ENCODE assay signal across 8 cellular contexts in the genomic region with DNA sequence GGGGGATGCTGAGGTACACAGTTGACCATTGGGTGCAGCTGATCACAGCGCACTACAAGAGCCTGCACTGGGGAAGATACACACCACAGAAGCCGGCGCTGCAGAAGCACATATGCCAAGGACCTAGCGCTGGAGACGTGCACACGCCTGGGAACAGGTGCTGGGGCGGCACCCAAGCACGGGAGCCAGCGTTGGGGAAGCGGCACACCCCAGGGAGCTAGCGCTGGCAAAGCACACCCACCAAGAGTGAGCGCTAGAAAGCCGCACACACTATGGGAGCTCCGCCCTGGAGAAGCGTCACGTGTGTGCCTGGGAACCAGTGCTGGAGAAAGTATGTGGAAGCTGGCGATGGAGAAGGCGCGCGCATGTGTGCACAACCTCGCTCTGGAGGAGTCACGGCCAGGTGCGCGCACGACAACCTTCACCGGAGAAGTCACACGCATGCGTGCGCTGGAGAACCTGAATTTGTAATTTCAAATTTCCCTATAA. TPM values are rescaled to one million over a fixed set of nuclear protein-coding genes. Genes with fewer than 3 reads are reported as not detected.
DNase-seq lines count a peak whose midpoint lies in the region; ATAC-seq and TF ChIP-seq lines count a peak whose summit lies in the region.

No MANE protein-coding gene starts in this region.

- no peak overlapping the region for H4K8ac ChIP-seq in neuronal stem cell (ENCODE audit: low read depth, low read length)

- H3K4me3 Mint-ChIP-seq in T-cell = peak overlapping the region; percentile 25 to 59 (median 28)

- no peak overlapping the region for H3K14ac ChIP-seq in neuronal stem cell (ENCODE audit: low read length)

- H3K27ac Mint-ChIP-seq in T-cell = no peak overlapping the region

- no peak overlapping the region for H3K27ac ChIP-seq in neuronal stem cell (replicated peaks; ENCODE audit: low read length)

- peak overlapping the region; percentile 50 for H3K23ac ChIP-seq in neuronal stem cell (ENCODE audit: low read depth, low read length, poor library complexity)

- no peak overlapping the region for H3K4ac ChIP-seq in neuronal stem cell (ENCODE audit: low read length)

- ATAC-seq in T-cell (replicated peaks in 1 of 4) = no peak
- no peak for ATAC-seq in GM21526 (IDR thresholded peaks at IDR 0.05; ENCODE audit: low FRiP score, unreplicated experiment)
- ATAC-seq in GM21737 (IDR thresholded peaks at IDR 0.05; ENCODE audit: unreplicated experiment) = no peak

- H3K9ac ChIP-seq in neuronal stem cell (ENCODE audit: low read depth, low read length, poor library complexity) = no peak overlapping the region

- no peak overlapping the region for H2BK12ac ChIP-seq in neuronal stem cell (ENCODE audit: low read length)

- no peak overlapping the region for H4K91ac ChIP-seq in neuronal stem cell (ENCODE audit: low read depth, low read length, poor library complexity)

- peak overlapping the region; percentile 44 for H2AK5ac ChIP-seq in neuronal stem cell (ENCODE audit: low read depth, low read length)

- peak; percentile 97 for DNase-seq in DMS 273 (lab: John Stamatoyannopoulos, UW; ENCODE audit: unreplicated experiment)
- DNase-seq in NB4 (ENCODE audit: low read depth) = peak; percentile 38
- no peak for DNase-seq in T-cell
- peak; percentile 49 to 79 for DNase-seq in foreskin fibroblast
- no peak for DNase-seq in neuronal stem cell (ENCODE audit: low spot score)
- no peak for DNase-seq in NK-92 treated with Interleukin-12 subunit alpha and Interleukin-12 subunit beta, amount 100 ng/mL, for 24 hours (lab: John Stamatoyannopoulos, UW)

- no peak for TF ChIP-seq POLR2A in NB4 (IDR thresholded peaks at IDR 0.05; ENCODE audit: extremely low read depth, insufficient read length)

- no peak overlapping the region for H3K4me3 ChIP-seq in NB4 (ENCODE audit: low read depth, low read length)
- H3K4me3 ChIP-seq in foreskin fibroblast (ENCODE audit: low read depth in 1 of 2, low read length in 2 of 2) = peak overlapping the region; percentile 49 to 60
- H3K4me3 ChIP-seq in neuronal stem cell (ENCODE audit: low read length in 2 of 2) = peak overlapping the region in 1 of 2 donors; percentile 73

- H3K27me3 ChIP-seq in neuronal stem cell (ENCODE audit: control insufficient read depth in 3 of 3, insufficient read depth in 3 of 3, low read depth in 1 of 3, low read length in 3 of 3) = no peaks in the 10 kb centered on the region

- H2BK15ac ChIP-seq in neuronal stem cell (ENCODE audit: low read length) = no peak overlapping the region

- WGBS in neuronal stem cell (ENCODE audit: extremely low coverage in 2 of 2, insufficient read length in 2 of 2, insufficient replicate concordance in 1 of 2), 2 donors = no CpG with 5 or more reads among the region's 29 CpGs

- no peak overlapping the region for H2BK120ac ChIP-seq in neuronal stem cell (ENCODE audit: low read depth, low read length)

- H2AFZ ChIP-seq in neuronal stem cell (ENCODE audit: low read length) = no peak overlapping the region

- no peaks in the 10 kb centered on the region for H3K36me3 ChIP-seq in neuronal stem cell (replicated peaks in 1 of 2; ENCODE audit: control insufficient read depth in 2 of 2, insufficient read depth in 2 of 2, low read length in 2 of 2)

- peaks cover 17 to 30% (median 18%) of the 10 kb centered on the region in 3 donors for H3K4me1 Mint-ChIP-seq in T-cell

- no peak overlapping the region for H2BK5ac ChIP-seq in neuronal stem cell (ENCODE audit: low read length)

- peaks cover 2 to 9% of the 10 kb centered on the region in 2 donors for H3K4me1 ChIP-seq in neuronal stem cell (ENCODE audit: control insufficient read depth in 2 of 2, insufficient read depth in 1 of 2, low read depth in 1 of 2, low read length in 2 of 2)

- peaks cover 5% of the 10 kb centered on the region for H3K79me1 ChIP-seq in neuronal stem cell (ENCODE audit: low read depth, low read length)

- H3K9me3 ChIP-seq in neuronal stem cell (replicated peaks in 1 of 2; ENCODE audit: control insufficient read depth in 2 of 2, insufficient read depth in 1 of 2, low read depth in 1 of 2, low read length in 2 of 2) = no peaks in the 10 kb centered on the region

- peak overlapping the region; percentile 68 for H3K18ac ChIP-seq in neuronal stem cell (ENCODE audit: low read length)

- TF ChIP-seq CTCF in NB4 (IDR thresholded peaks at IDR 0.05; ENCODE audit: low read depth, low read length) (no peak), foreskin fibroblast (IDR thresholded peaks at IDR 0.05; ENCODE audit: low read depth, low read length) (no peak)

- H3K9me3 Mint-ChIP-seq in T-cell = no peaks in the 10 kb centered on the region

- POLR2A ChIA-PET in T-cell (lab: Charles Lee) = no interaction called here

- H3K36me3 Mint-ChIP-seq in T-cell = no peaks in the 10 kb centered on the region

- CTCF ChIA-PET in T-cell (lab: Charles Lee) = no interaction called here

- H3K4me2 ChIP-seq in neuronal stem cell (ENCODE audit: insufficient read depth, low read length, poor library complexity, severe bottlenecking) = peak overlapping the region; percentile 46

- peaks cover 8 to 11% of the 10 kb centered on the region in 2 donors for H3K27me3 Mint-ChIP-seq in T-cell

RNA-seq across cellular contexts. Expression of a gene that starts 4.5 kb away (rescaled TPM):
- total RNA-seq in T-cell = 10 to 100 TPM in 1 of 5 donors, 1 to 10 TPM in 4; 4.2 to 11.6 (median 4.8) TPM
- polyA plus RNA-seq in neuronal stem cell (2013, experiment 1 of 2) = 7.2 TPM
- polyA plus RNA-seq in neuronal stem cell (2013, experiment 2 of 2) = 7.0 TPM

Comparison
In these comparisons a context has a peak if more than half of its experiments do, and no peak if none do; other contexts are left out.
1. DNase-seq: peak in DMS 273 (single experiment), NB4 (single experiment) and foreskin fibroblast (2 of 2); none in T-cell (0 of 34), neuronal stem cell (single experiment) and NK-92 treated with Interleukin-12 subunit alpha and Interleukin-12 subunit beta, amount 100 ng/mL, for 24 hours (single experiment).